22 cellular contexts compared by ENCODE assay signal in genomic region chr2:11831415-11831814, GRCh38.
DNase-seq lines count a peak whose midpoint lies in the region; ATAC-seq and TF ChIP-seq lines count a peak whose summit lies in the region.
"Had no signal": no experiment of that assay in that cellular context is flagged by ENCODE, and none has a peak within 500 bp of the region (broad histone marks: within the 10 kb centered on the region; RNA-seq: fewer than 3 reads in every experiment).

No MANE protein-coding gene starts in this region.

- peak overlapping the region; percentile 25 for H3K4me3 Mint-ChIP-seq in activated naive CD8-positive, alpha-beta T cell
- no peak overlapping the region for H3K4me3 Mint-ChIP-seq in activated naive CD8-positive, alpha-beta T cell treated with anti-CD3 and anti-CD28 coated beads for 36 hours
- no peak overlapping the region for H3K4me3 Mint-ChIP-seq in stimulated activated naive B cell treated with anti-CD40 and anti-IgM and Interleukin-4, amounts not matched to agents 10 μg/mL and 1 μg/mL and 100 μg/mL, for 72 hours

- H3K4me1 ChIP-seq in fibroblast of lung (ENCODE audit: control insufficient read depth, extremely low read depth, insufficient read depth, low read length), result peaks cover 18% of the 10 kb centered on the region

- no peaks in the 10 kb centered on the region for H3K79me2 ChIP-seq in fibroblast of lung (ENCODE audit: control insufficient read depth, insufficient read depth, low read length)

- in situ Hi-C loops in G401 (cut with HindIII; ENCODE audit: low sequenced_read_pairs), result no loop called here

- no peaks in the 10 kb centered on the region for H4K20me1 ChIP-seq in fibroblast of lung (ENCODE audit: control insufficient read depth, extremely low read depth, insufficient read depth, low read length)

- no peak overlapping the region for H2AFZ ChIP-seq in fibroblast of lung (ENCODE audit: low read length)

- no peak for DNase-seq in activated naive CD8-positive, alpha-beta T cell treated with anti-CD3 and anti-CD28 coated beads for 36 hours
- DNase-seq in NB4 (ENCODE audit: low read depth), result peak; percentile 21
- no peak for DNase-seq in fibroblast of lung (ENCODE audit: low read depth in 2 of 2)
- DNase-seq in stimulated activated naive B cell treated with anti-CD40 and anti-IgM and Interleukin-4, amounts not matched to agents 10 μg/mL and 1 μg/mL and 100 μg/mL, for 72 hours, result no peak
- DNase-seq in G401 (ENCODE audit: low spot score), result no peak
- DNase-seq: activated CD4-positive, alpha-beta T cell treated with anti-CD3 and anti-CD28 coated beads for 1 hour; activated CD8-positive, alpha-beta memory T cell treated with anti-CD3 and anti-CD28 coated beads for 24 hours; activated T-cell treated with anti-CD3 and anti-CD28 coated beads, Interleukin-2, amount 50 U/mL, for 48 hours; C1 segment of cervical spinal cord; effector memory CD4-positive, alpha-beta T cell; GDM1; midbrain; NCI-H1694 treated with DMSO at 0.1 percent for 48 hours; NCI-H2227 treated with DMSO at 0.1 percent for 48 hours; spleen; stimulated activated CD4-positive, alpha-beta T cell treated with anti-CD3 and anti-CD28 coated beads, Interleukin-4, amount 100 ng/mL, for 4 hours; upper lobe of left lung had no signal

- TF ChIP-seq POLR2A in NB4 (IDR thresholded peaks at IDR 0.05; ENCODE audit: extremely low read depth, insufficient read length), result no peak

- H3K27me3 ChIP-seq in fibroblast of lung (ENCODE audit: control insufficient read depth, insufficient read depth, low read length), result no peaks in the 10 kb centered on the region
- H3K27me3 ChIP-seq: esophagus muscularis mucosa, spleen, upper lobe of left lung had no signal

- TF ChIP-seq CTCF in NB4 (IDR thresholded peaks at IDR 0.05; ENCODE audit: low read depth, low read length) (no peak), fibroblast of lung (conservative IDR thresholded peaks at IDR 0.05 in 1 of 2, IDR thresholded peaks at IDR 0.05 in 1 of 2; ENCODE audit: low read depth in 1 of 2, low read length in 2 of 2) (no peak)

- no peaks in the 10 kb centered on the region for H3K27me3 Mint-ChIP-seq in activated naive CD8-positive, alpha-beta T cell
- H3K27me3 Mint-ChIP-seq in activated naive CD8-positive, alpha-beta T cell treated with anti-CD3 and anti-CD28 coated beads for 36 hours, result peaks cover 5% of the 10 kb centered on the region
- H3K27me3 Mint-ChIP-seq in stimulated activated naive B cell treated with anti-CD40 and anti-IgM and Interleukin-4, amounts not matched to agents 10 μg/mL and 1 μg/mL and 100 μg/mL, for 72 hours, result no peaks in the 10 kb centered on the region
- H3K27me3 Mint-ChIP-seq: activated naive CD4-positive, alpha-beta T cell treated with anti-CD3 and anti-CD28 coated beads, Interleukin-2, amount 50 U/mL, for 24 hours had no signal

- H3K4me3 ChIP-seq in NB4 (ENCODE audit: low read depth, low read length), result no peak overlapping the region
- no peak overlapping the region for H3K4me3 ChIP-seq in fibroblast of lung (replicated peaks in 1 of 4; ENCODE audit: control extremely low read depth in 1 of 4, insufficient read depth in 1 of 4, low read depth in 3 of 4, low read length in 4 of 4)

- H3K27ac Mint-ChIP-seq in activated naive CD8-positive, alpha-beta T cell, result no peak overlapping the region
- no peak overlapping the region for H3K27ac Mint-ChIP-seq in activated naive CD8-positive, alpha-beta T cell treated with anti-CD3 and anti-CD28 coated beads for 36 hours
- H3K27ac Mint-ChIP-seq in stimulated activated naive B cell treated with anti-CD40 and anti-IgM and Interleukin-4, amounts not matched to agents 10 μg/mL and 1 μg/mL and 100 μg/mL, for 72 hours, result peak overlapping the region; percentile 42

- no peaks in the 10 kb centered on the region for H3K9me3 ChIP-seq in fibroblast of lung (ENCODE audit: control insufficient read depth, insufficient read depth, low read depth, low read length)

- peak overlapping the region; percentile 33 for H3K4me2 ChIP-seq in fibroblast of lung (ENCODE audit: extremely low read depth, insufficient read depth, low read length)

- peaks cover 46% of the 10 kb centered on the region for H3K4me1 Mint-ChIP-seq in activated naive CD8-positive, alpha-beta T cell (ENCODE audit: low read depth)
- H3K4me1 Mint-ChIP-seq in activated naive CD8-positive, alpha-beta T cell treated with anti-CD3 and anti-CD28 coated beads for 36 hours, result peaks cover 48% of the 10 kb centered on the region
- H3K4me1 Mint-ChIP-seq in stimulated activated naive B cell treated with anti-CD40 and anti-IgM and Interleukin-4, amounts not matched to agents 10 μg/mL and 1 μg/mL and 100 μg/mL, for 72 hours, result peaks cover 41 to 59% of the 10 kb centered on the region in 2 donors

- H3K9ac ChIP-seq in fibroblast of lung (ENCODE audit: insufficient read depth, low read length), result no peak overlapping the region

- no peaks in the 10 kb centered on the region for H3K36me3 ChIP-seq in fibroblast of lung (ENCODE audit: control insufficient read depth, insufficient read depth, low read length)

- peaks cover 10% of the 10 kb centered on the region for H3K36me3 Mint-ChIP-seq in activated naive CD8-positive, alpha-beta T cell
- peaks cover 9% of the 10 kb centered on the region for H3K36me3 Mint-ChIP-seq in activated naive CD8-positive, alpha-beta T cell treated with anti-CD3 and anti-CD28 coated beads for 36 hours
- peaks cover 18 to 19% of the 10 kb centered on the region in 2 donors for H3K36me3 Mint-ChIP-seq in stimulated activated naive B cell treated with anti-CD40 and anti-IgM and Interleukin-4, amounts not matched to agents 10 μg/mL and 1 μg/mL and 100 μg/mL, for 72 hours

- peaks cover 10% of the 10 kb centered on the region for H3K9me3 Mint-ChIP-seq in activated naive CD8-positive, alpha-beta T cell (ENCODE audit: low read depth)
- H3K9me3 Mint-ChIP-seq in activated naive CD8-positive, alpha-beta T cell treated with anti-CD3 and anti-CD28 coated beads for 36 hours, result peaks cover 10% of the 10 kb centered on the region
- H3K9me3 Mint-ChIP-seq in stimulated activated naive B cell treated with anti-CD40 and anti-IgM and Interleukin-4, amounts not matched to agents 10 μg/mL and 1 μg/mL and 100 μg/mL, for 72 hours, result peaks cover 9 to 10% of the 10 kb centered on the region in 2 donors

- ATAC-seq in stimulated activated naive B cell treated with anti-CD40 and anti-IgM and Interleukin-4, amounts not matched to agents 10 μg/mL and 1 μg/mL and 100 μg/mL, for 72 hours (replicated peaks), result no peak
- ATAC-seq in GM19455 (IDR thresholded peaks at IDR 0.05; ENCODE audit: unreplicated experiment), result no peak
- ATAC-seq in GM21529 (IDR thresholded peaks at IDR 0.05; ENCODE audit: unreplicated experiment), result no peak

- H3K27ac ChIP-seq in fibroblast of lung (ENCODE audit: insufficient read depth, low read length), result peak overlapping the region; percentile 69
